9 cellular contexts compared by ENCODE assay signal in the genomic region with DNA sequence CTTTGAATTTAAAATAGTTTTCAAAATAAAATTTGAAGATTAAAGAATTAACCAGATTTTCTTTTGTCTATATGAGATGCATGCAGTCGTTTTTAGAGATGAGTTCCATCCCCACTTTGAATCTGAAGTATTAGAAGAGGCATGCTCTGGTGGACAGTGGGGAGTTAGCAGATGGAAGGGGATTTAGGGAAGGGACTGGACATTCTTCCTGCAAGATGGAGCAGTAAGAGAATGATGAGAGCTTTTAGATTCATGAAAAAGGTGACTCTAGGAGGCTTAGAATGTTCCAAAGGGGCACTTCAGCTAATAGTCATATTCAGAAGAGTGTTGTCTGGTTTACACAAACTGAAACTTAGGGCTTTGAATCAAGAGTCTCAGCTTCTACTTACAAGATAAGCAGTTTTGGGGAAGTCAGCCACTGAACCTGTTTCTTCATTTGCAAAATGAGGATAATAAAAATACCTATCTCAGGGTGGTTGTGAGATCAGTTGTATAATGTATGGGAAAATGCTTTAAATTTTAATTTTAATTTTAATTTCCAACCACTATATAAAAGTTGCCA. TPM values are rescaled to one million over a fixed set of nuclear protein-coding genes. Genes with fewer than 3 reads are reported as not detected.
A peak's percentile ranks its signal among the peaks of the same experiment; 100 is the strongest.
DNase-seq lines count a peak whose midpoint lies in the region; TF ChIP-seq lines count a peak whose summit lies in the region.
"Had no signal": no experiment of that assay in that cellular context is flagged by ENCODE, and none has a peak within 500 bp of the region (broad histone marks: within the 10 kb centered on the region; RNA-seq: fewer than 3 reads in every experiment).

No MANE protein-coding gene starts in this region.

- H3K9me3 Mint-ChIP-seq in endothelial cell (ENCODE audit: unreplicated experiment) = no peaks in the 10 kb centered on the region

- H3K36me3 Mint-ChIP-seq in endothelial cell (ENCODE audit: low read depth, unreplicated experiment) = peaks cover 5% of the 10 kb centered on the region

- no peak overlapping the region for H3K27ac Mint-ChIP-seq in endothelial cell (ENCODE audit: unreplicated experiment)

- no peaks in the 10 kb centered on the region for H3K9me3 ChIP-seq in tibial artery

- H3K4me1 ChIP-seq in tibial artery = peaks cover 0 to 67% (median 26%) of the 10 kb centered on the region in 4 donors

- intact Hi-C loops in tibial artery (cut with DNase I; ENCODE audit: low total_unique reads) = no loop called here

- H3K36me3 ChIP-seq in tibial artery = no peaks in the 10 kb centered on the region

- H3K27me3 Mint-ChIP-seq in endothelial cell (ENCODE audit: unreplicated experiment) = peaks cover 9% of the 10 kb centered on the region

- H3K27ac ChIP-seq in tibial artery = no peak overlapping the region

- peaks cover 50% of the 10 kb centered on the region for H3K4me1 Mint-ChIP-seq in endothelial cell (ENCODE audit: unreplicated experiment)

- H3K27me3 ChIP-seq in tibial artery = no peaks in the 10 kb centered on the region

- TF ChIP-seq CTCF in GM20000 (IDR thresholded peaks at IDR 0.05; ENCODE audit: extremely low read depth, missing control alignments) (no peak), tibial artery (IDR thresholded peaks at IDR 0.05) (no peak), endothelial cell (IDR thresholded peaks at IDR 0.05; ENCODE audit: unreplicated experiment) (no peak)

- no peak overlapping the region for H3K4me3 ChIP-seq in tibial artery

- no peak overlapping the region for H3K4me3 Mint-ChIP-seq in endothelial cell (ENCODE audit: unreplicated experiment)

- peak; percentile 68 for DNase-seq in CD1c-positive myeloid dendritic cell (ENCODE audit: extremely low spot score)
- DNase-seq in GM20000 (ENCODE audit: low spot score) = peak; percentile 58
- DNase-seq in RPMI8226 = peak; percentile 26
- DNase-seq in germinal center (ENCODE audit: low spot score) = peak; percentile 22
- DNase-seq in tibial artery = no peak
- no peak for DNase-seq in endothelial cell (ENCODE audit: low spot score)
- DNase-seq in NCI-H2081 treated with DMSO at 0.1 percent for 48 hours (lab: John Stamatoyannopoulos, UW) = no peak
- no peak for DNase-seq in DMS 273 (lab: John Stamatoyannopoulos, UW; ENCODE audit: unreplicated experiment)
- DNase-seq: central memory CD4-positive, alpha-beta T cell had no signal

RNA-seq across cellular contexts. Expression of gene ZBTB1, which starts 3.7 kb away (rescaled TPM):
- 57.8 TPM for total RNA-seq in endothelial cell (ENCODE audit: unreplicated experiment)

RNA-seq across cellular contexts. Expression of gene ZBTB25, which starts 4.7 kb away (rescaled TPM):
- 9.4 TPM for total RNA-seq in endothelial cell (ENCODE audit: unreplicated experiment)

RNA-seq across cellular contexts. Expression of gene HSPA2, which starts 32.2 kb away (rescaled TPM):
- total RNA-seq in endothelial cell (ENCODE audit: unreplicated experiment) = 9.4 TPM

RNA-seq across cellular contexts. Expression of gene PPP1R36, which starts 41.5 kb away (rescaled TPM):
- 2.1 TPM for total RNA-seq in endothelial cell (ENCODE audit: unreplicated experiment)

RNA-seq across cellular contexts. Expression of gene AKAP5, which starts 43.0 kb away (rescaled TPM):
- total RNA-seq in endothelial cell (ENCODE audit: unreplicated experiment) = 6.1 TPM

Comparison
In these comparisons a context has a peak if more than half of its experiments do, and no peak if none do; other contexts are left out.
1. DNase-seq: peak in CD1c-positive myeloid dendritic cell (single experiment), GM20000 (single experiment), RPMI8226 (single experiment) and germinal center (single experiment); none in tibial artery (0 of 2), endothelial cell (single experiment), NCI-H2081 treated with DMSO at 0.1 percent for 48 hours (single experiment) and DMS 273 (single experiment).